10 cellular contexts compared by ENCODE assay signal in genomic region chr22:44363214-44363979, GRCh38. TPM values are rescaled to one million over a fixed set of nuclear protein-coding genes. Genes with fewer than 3 reads are reported as not detected.
DNase-seq lines count a peak whose midpoint lies in the region; ATAC-seq, FAIRE-seq and TF ChIP-seq lines count a peak whose summit lies in the region.
"Had no signal": no experiment of that assay in that cellular context is flagged by ENCODE, and none has a peak within 500 bp of the region (broad histone marks: within the 10 kb centered on the region; RNA-seq: fewer than 3 reads in every experiment).

No MANE protein-coding gene starts in this region.

- peaks cover 40% of the 10 kb centered on the region for H3K4me1 ChIP-seq in astrocyte (ENCODE audit: insufficient read depth, low read length)
- peaks cover 10% of the 10 kb centered on the region for H3K4me1 ChIP-seq in right cardiac atrium (ENCODE audit: control insufficient read depth, insufficient read depth, low read length)
- H3K4me1 ChIP-seq in smooth muscle cell (ENCODE audit: low read depth): no peaks in the 10 kb centered on the region

- H2AFZ ChIP-seq in astrocyte (ENCODE audit: low read depth, low read length) (peak overlapping the region; percentile 54), smooth muscle cell (ENCODE audit: low read depth) (no peak overlapping the region)

- H3K9me3 ChIP-seq in astrocyte (ENCODE audit: insufficient read depth, low read depth, low read length): no peaks in the 10 kb centered on the region
- no peaks in the 10 kb centered on the region for H3K9me3 ChIP-seq in right cardiac atrium (ENCODE audit: control insufficient read depth, low read length)
- no peaks in the 10 kb centered on the region for H3K9me3 ChIP-seq in smooth muscle cell (replicated peaks; ENCODE audit: low read depth)

- H3K27me3 Mint-ChIP-seq in astrocyte (ENCODE audit: low read depth, unreplicated experiment): peaks cover 38% of the 10 kb centered on the region
- peaks cover 3% of the 10 kb centered on the region for H3K27me3 Mint-ChIP-seq in activated CD4-positive, alpha-beta T cell treated with anti-CD3 and anti-CD28 coated beads, Interleukin-2, amount 10 ng/mL, durations not matched to agents 24 days and 14 days

- H3K9ac ChIP-seq in astrocyte (ENCODE audit: low read length) (peak overlapping the region; percentile 80), smooth muscle cell (ENCODE audit: low read depth) (peak overlapping the region; percentile 61)

- H3F3A ChIP-seq in smooth muscle cell (ENCODE audit: low read depth): peaks cover 2% of the 10 kb centered on the region

- peaks cover 4% of the 10 kb centered on the region for H3K4me1 Mint-ChIP-seq in astrocyte (ENCODE audit: low read depth, unreplicated experiment)
- no peaks in the 10 kb centered on the region for H3K4me1 Mint-ChIP-seq in activated CD4-positive, alpha-beta T cell treated with anti-CD3 and anti-CD28 coated beads, Interleukin-2, amount 10 ng/mL, durations not matched to agents 24 days and 14 days

- H3K27ac Mint-ChIP-seq in astrocyte (ENCODE audit: unreplicated experiment): no peak overlapping the region
- no peak overlapping the region for H3K27ac Mint-ChIP-seq in activated CD4-positive, alpha-beta T cell treated with anti-CD3 and anti-CD28 coated beads, Interleukin-2, amount 10 ng/mL, durations not matched to agents 24 days and 14 days

- H3K4me3 ChIP-seq in astrocyte (ENCODE audit: insufficient read depth, low read depth, low read length): no peak overlapping the region
- no peak overlapping the region for H3K4me3 ChIP-seq in right cardiac atrium (ENCODE audit: low read length)
- no peak overlapping the region for H3K4me3 ChIP-seq in smooth muscle cell

- 28% methylated on average over 26 of the region's 26 CpGs for WGBS in right cardiac atrium
- WGBS in smooth muscle cell (ENCODE audit: low lambda C conversion rate): 54% methylated on average over 26 of the region's 26 CpGs

- peak; percentile 43 for FAIRE-seq in astrocyte (lab: Jason Lieb, UNC)
- FAIRE-seq: islet of Langerhans had no signal

- DNase-seq in GOT3 (lab: John Stamatoyannopoulos, UW) (peak; percentile 92), astrocyte (ENCODE audit: low read depth) (peak; percentile 97), right cardiac atrium (peak; percentile 98 to 99 (median 98)), smooth muscle cell (lab: John Stamatoyannopoulos, UW; ENCODE audit: unreplicated experiment) (no peak), cerebellar nuclear complex (lab: John Stamatoyannopoulos, UW) (no peak)
- DNase-seq in activated CD4-positive, alpha-beta T cell treated with anti-CD3 and anti-CD28 coated beads, Interleukin-2, amount 10 ng/mL, durations not matched to agents 24 days and 14 days: no peak

- H4K20me1 ChIP-seq in astrocyte (ENCODE audit: insufficient read depth, low read length) (no peaks in the 10 kb centered on the region), smooth muscle cell (ENCODE audit: low read depth) (no peaks in the 10 kb centered on the region)

- H3K36me3 ChIP-seq in astrocyte (ENCODE audit: insufficient read depth, low read length) (no peaks in the 10 kb centered on the region), smooth muscle cell (ENCODE audit: low read depth) (no peaks in the 10 kb centered on the region)

- H3K27ac ChIP-seq in astrocyte (ENCODE audit: low read depth, low read length) (peak overlapping the region; percentile 93), right cardiac atrium (ENCODE audit: low read length) (peak overlapping the region; percentile 58), smooth muscle cell (ENCODE audit: low read depth) (peak overlapping the region; percentile 96)

- H3K79me2 ChIP-seq in astrocyte (ENCODE audit: insufficient read depth, low read length) (no peaks in the 10 kb centered on the region), smooth muscle cell (ENCODE audit: low read depth) (no peaks in the 10 kb centered on the region)

- peak overlapping the region; percentile 72 for H3K4me2 ChIP-seq in astrocyte (ENCODE audit: low read length)
- no peak overlapping the region for H3K4me2 ChIP-seq in smooth muscle cell

- no peak overlapping the region for H3K4me3 Mint-ChIP-seq in astrocyte (ENCODE audit: unreplicated experiment)
- no peak overlapping the region for H3K4me3 Mint-ChIP-seq in activated CD4-positive, alpha-beta T cell treated with anti-CD3 and anti-CD28 coated beads, Interleukin-2, amount 10 ng/mL, durations not matched to agents 24 days and 14 days

- TF ChIP-seq CTCF in astrocyte (IDR thresholded peaks at IDR 0.05; ENCODE audit: insufficient read depth, low read depth, low read length) (no peak), smooth muscle cell (IDR thresholded peaks at IDR 0.05; ENCODE audit: borderline replicate concordance, insufficient read depth, poor library complexity, severe bottlenecking) (no peak)

- no peaks in the 10 kb centered on the region for H3K36me3 Mint-ChIP-seq in astrocyte (ENCODE audit: low read depth, unreplicated experiment)
- H3K36me3 Mint-ChIP-seq in activated CD4-positive, alpha-beta T cell treated with anti-CD3 and anti-CD28 coated beads, Interleukin-2, amount 10 ng/mL, durations not matched to agents 24 days and 14 days (ENCODE audit: low read depth): no peaks in the 10 kb centered on the region

- H3K27me3 ChIP-seq in astrocyte (ENCODE audit: insufficient read depth, low read length) (peaks cover 4% of the 10 kb centered on the region), right cardiac atrium (ENCODE audit: control insufficient read depth, insufficient read depth) (no peaks in the 10 kb centered on the region), smooth muscle cell (ENCODE audit: low read depth) (no peaks in the 10 kb centered on the region)

- no peaks in the 10 kb centered on the region for H3K9me3 Mint-ChIP-seq in astrocyte (ENCODE audit: unreplicated experiment)
- H3K9me3 Mint-ChIP-seq in activated CD4-positive, alpha-beta T cell treated with anti-CD3 and anti-CD28 coated beads, Interleukin-2, amount 10 ng/mL, durations not matched to agents 24 days and 14 days: no peaks in the 10 kb centered on the region

- peak; percentile 90 for ATAC-seq in right cardiac atrium
- ATAC-seq in HG02981 (IDR thresholded peaks at IDR 0.05; ENCODE audit: unreplicated experiment): no peak
- ATAC-seq in HG02885 (IDR thresholded peaks at IDR 0.05; ENCODE audit: poor library complexity, unreplicated experiment): no peak

- intact Hi-C loops in right cardiac atrium (cut with DNase I): no loop called here
- intact Hi-C loops in activated CD4-positive, alpha-beta T cell treated with anti-CD3 and anti-CD28 coated beads, Interleukin-2, amount 10 ng/mL, durations not matched to agents 24 days and 14 days (cut with micrococcal nuclease): no loop called here

RNA-seq across cellular contexts. Expression of gene SHISAL1, which starts 50.6 kb away (rescaled TPM):
- total RNA-seq in astrocyte: 0.26 and 0.36 TPM in 2 replicates
- 1 to 10 TPM; 1.0 to 5.8 (median 1.3) TPM for total RNA-seq in right cardiac atrium
- 1.3 TPM for polyA plus RNA-seq in right cardiac atrium
- 1.9 TPM in 2 replicates for total RNA-seq in smooth muscle cell
- polyA plus RNA-seq in smooth muscle cell: 0.39 and 0.78 TPM in 2 replicates
- total RNA-seq in activated CD4-positive, alpha-beta T cell treated with anti-CD3 and anti-CD28 coated beads, Interleukin-2, amount 10 ng/mL, durations not matched to agents 24 days and 14 days: not detected in 2 replicates
- total RNA-seq: activated CD8-positive, alpha-beta memory T cell treated with anti-CD3 and anti-CD28 coated beads for 36 hours had no signal

Comparison
In these comparisons a context has a peak if more than half of its experiments do, and no peak if none do; other contexts are left out.
1. DNase-seq: peak in GOT3 (single experiment), astrocyte (single experiment) and right cardiac atrium (3 of 3); none in smooth muscle cell (single experiment), cerebellar nuclear complex (0 of 2) and activated CD4-positive, alpha-beta T cell treated with anti-CD3 and anti-CD28 coated beads, Interleukin-2, amount 10 ng/mL, durations not matched to agents 24 days and 14 days (single experiment).
2. ATAC-seq: peak in right cardiac atrium (2 of 2); none in HG02981 (single experiment) and HG02885 (single experiment).
3. Peak in every context shown above with its lines, with median percentiles within 50 percentile points of each other: H3K27ac ChIP-seq.